16 cellular contexts compared by ENCODE assay signal in genomic region chr3:65265511-65265910, GRCh38.
"Had no signal": no experiment of that assay in that cellular context is flagged by ENCODE, and none has a peak within 500 bp of the region (broad histone marks: within the 10 kb centered on the region; RNA-seq: fewer than 3 reads in every experiment).

No MANE protein-coding gene starts in this region.

- H3K36me3 Mint-ChIP-seq: activated naive CD8-positive, alpha-beta T cell treated with anti-CD3 and anti-CD28 coated beads for 36 hours; immature natural killer cell had no signal

- H3K4me3 Mint-ChIP-seq: activated naive CD8-positive, alpha-beta T cell treated with anti-CD3 and anti-CD28 coated beads for 36 hours; activated T-cell treated with anti-CD3 and anti-CD28 coated beads, Interleukin-2, amount 50 U/mL, for 24 hours; immature natural killer cell; nephron had no signal

- H3K27me3 Mint-ChIP-seq: activated naive CD8-positive, alpha-beta T cell treated with anti-CD3 and anti-CD28 coated beads for 36 hours; activated T-cell treated with anti-CD3 and anti-CD28 coated beads, Interleukin-2, amount 50 U/mL, for 24 hours had no signal

- ATAC-seq: foreskin keratinocyte, left lung, SK-N-SH treated with all-trans-retinoic acid at 6 μM for 48 hours had no signal

- H3K4me1 Mint-ChIP-seq: activated naive CD8-positive, alpha-beta T cell treated with anti-CD3 and anti-CD28 coated beads for 36 hours; immature natural killer cell had no signal

- H3K27ac Mint-ChIP-seq: activated naive CD8-positive, alpha-beta T cell treated with anti-CD3 and anti-CD28 coated beads for 36 hours; activated T-cell treated with anti-CD3 and anti-CD28 coated beads, Interleukin-2, amount 50 U/mL, for 24 hours; activated T-helper 2 cell treated with anti-CD3 and anti-CD28 coated beads, Interferon-gamma antibody, Interleukin-2, Interleukin-4, amounts not matched to agents 10 μg/mL and 5 μg/mL and 100 μg/mL, durations not matched to agents 14 hours and 24 hours and 36 hours; immature natural killer cell had no signal

- DNase-seq: activated CD4-positive, alpha-beta T cell treated with anti-CD3 and anti-CD28 coated beads, Interleukin-2, amount 50 U/mL, for 1 hour; activated CD4-positive, CD25-positive, alpha-beta regulatory T cell treated with anti-CD3 and anti-CD28 coated beads, Interleukin-2, amount 50 U/mL, for 72 hours; activated CD8-positive, alpha-beta memory T cell treated with anti-CD3 and anti-CD28 coated beads, Interleukin-2, amount 50 U/mL, for 4 hours; activated naive CD4-positive, alpha-beta T cell treated with Interleukin-2 at 50 U/mL for 16 hours; activated naive CD8-positive, alpha-beta T cell treated with anti-CD3 and anti-CD28 coated beads for 36 hours; activated T-cell treated with anti-CD3 and anti-CD28 coated beads, Interleukin-2, amount 50 U/mL, for 24 hours; amniotic stem cell; foreskin keratinocyte; immature natural killer cell; left lung; stimulated activated CD4-positive, alpha-beta T cell treated with anti-CD3 and anti-CD28 coated beads, Interleukin-4, amount 100 ng/mL, for 24 hours; stimulated activated naive CD4-positive, alpha-beta T cell treated with Interleukin-2 at 50 U/mL for 16 hours; upper lobe of left lung had no signal
